ENCODE assay signal across 11 cellular contexts in the genomic region with DNA sequence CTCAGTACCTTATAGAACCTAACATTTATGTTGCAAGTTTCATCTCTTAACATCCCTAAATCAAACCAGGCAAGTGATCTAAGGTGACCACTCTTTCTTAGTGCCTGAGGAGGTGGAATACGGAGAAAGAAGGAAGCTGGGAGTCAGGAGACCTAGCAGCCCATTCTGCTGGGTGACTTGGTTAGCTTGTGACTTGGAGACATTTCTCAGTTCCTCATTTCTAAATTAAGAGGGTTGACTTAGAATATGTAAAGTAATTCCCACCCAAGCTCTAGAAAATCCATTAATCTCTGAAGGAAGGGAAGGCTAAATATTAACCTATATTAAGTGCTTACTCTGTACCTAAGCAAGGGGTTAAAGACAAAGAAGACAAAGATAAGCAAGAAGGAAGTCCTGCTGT.
DNase-seq lines count a peak whose midpoint lies in the region; ATAC-seq and TF ChIP-seq lines count a peak whose summit lies in the region.
"Had no signal": no experiment of that assay in that cellular context is flagged by ENCODE, and none has a peak within 500 bp of the region (broad histone marks: within the 10 kb centered on the region; RNA-seq: fewer than 3 reads in every experiment).

No MANE protein-coding gene starts in this region.

- peaks cover 4% of the 10 kb centered on the region for H3K27me3 Mint-ChIP-seq in memory B cell
- peaks cover 5% of the 10 kb centered on the region for H3K27me3 Mint-ChIP-seq in activated naive CD8-positive, alpha-beta T cell treated with anti-CD3 and anti-CD28 coated beads for 36 hours
- H3K27me3 Mint-ChIP-seq: central memory CD8-positive, alpha-beta T cell had no signal

- no peaks in the 10 kb centered on the region for H3K4me1 ChIP-seq in uterus
- no peaks in the 10 kb centered on the region for H3K4me1 ChIP-seq in gastroesophageal sphincter

- H3K9me3 ChIP-seq in uterus: no peaks in the 10 kb centered on the region
- no peaks in the 10 kb centered on the region for H3K9me3 ChIP-seq in gastroesophageal sphincter

- peak overlapping the region; percentile 83 for H3K27ac Mint-ChIP-seq in memory B cell
- H3K27ac Mint-ChIP-seq in activated naive CD8-positive, alpha-beta T cell treated with anti-CD3 and anti-CD28 coated beads for 36 hours: no peak overlapping the region

- H3K4me3 ChIP-seq in uterus (no peak overlapping the region), gastroesophageal sphincter (no peak overlapping the region)

- peaks cover 7% of the 10 kb centered on the region for H3K4me1 Mint-ChIP-seq in memory B cell
- peaks cover 2% of the 10 kb centered on the region for H3K4me1 Mint-ChIP-seq in activated naive CD8-positive, alpha-beta T cell treated with anti-CD3 and anti-CD28 coated beads for 36 hours

- DNase-seq in memory B cell (ENCODE audit: low spot score in 2 of 2): peak in 1 of 2 donors; percentile 11
- no peak for DNase-seq in activated naive CD8-positive, alpha-beta T cell treated with anti-CD3 and anti-CD28 coated beads for 36 hours
- no peak for DNase-seq in uterus
- DNase-seq: immature natural killer cell; stimulated activated naive CD8-positive, alpha-beta T cell treated with anti-CD3 and anti-CD28 coated beads, Interleukin-15, Interleukin-2, amounts not matched to agents 100 U/mL and 50 U/mL, for 24 hours had no signal

- ATAC-seq in GM18861 (IDR thresholded peaks at IDR 0.05; ENCODE audit: unreplicated experiment) (peak; percentile 86), GM21825 (IDR thresholded peaks at IDR 0.05; ENCODE audit: unreplicated experiment) (peak; percentile 70), HG03575 (IDR thresholded peaks at IDR 0.05; ENCODE audit: extremely low read depth, insufficient number of reproducible peaks, low FRiP score, unreplicated experiment) (peak; percentile 48), memory B cell (ENCODE audit: low read depth) (peak; percentile 84), GM18505 (IDR thresholded peaks at IDR 0.05; ENCODE audit: unreplicated experiment) (no peak), gastroesophageal sphincter (no peak)
- ATAC-seq: stimulated activated naive CD8-positive, alpha-beta T cell treated with anti-CD3 and anti-CD28 coated beads, Interleukin-15, Interleukin-2, amounts not matched to agents 100 U/mL and 50 U/mL, for 24 hours had no signal

- H3K27me3 ChIP-seq in uterus (no peaks in the 10 kb centered on the region), gastroesophageal sphincter (no peaks in the 10 kb centered on the region)

- intact Hi-C loops in uterus (cut with DNase I; ENCODE audit: low total_unique reads): no loop called here

- H3K36me3 ChIP-seq in uterus: no peaks in the 10 kb centered on the region
- no peaks in the 10 kb centered on the region for H3K36me3 ChIP-seq in gastroesophageal sphincter

- TF ChIP-seq CTCF in uterus (IDR thresholded peaks at IDR 0.05) (no peak), gastroesophageal sphincter (IDR thresholded peaks at IDR 0.05) (no peak)

- no peaks in the 10 kb centered on the region for H3K9me3 Mint-ChIP-seq in memory B cell
- no peaks in the 10 kb centered on the region for H3K9me3 Mint-ChIP-seq in activated naive CD8-positive, alpha-beta T cell treated with anti-CD3 and anti-CD28 coated beads for 36 hours
- H3K9me3 Mint-ChIP-seq: central memory CD8-positive, alpha-beta T cell; immature natural killer cell had no signal

- H3K27ac ChIP-seq in uterus (no peak overlapping the region), gastroesophageal sphincter (no peak overlapping the region)

- no peak overlapping the region for H3K4me3 Mint-ChIP-seq in memory B cell
- no peak overlapping the region for H3K4me3 Mint-ChIP-seq in activated naive CD8-positive, alpha-beta T cell treated with anti-CD3 and anti-CD28 coated beads for 36 hours
- H3K4me3 Mint-ChIP-seq: central memory CD8-positive, alpha-beta T cell had no signal

- TF ChIP-seq POLR2A in GM18505 (IDR thresholded peaks at IDR 0.05; ENCODE audit: borderline replicate concordance, extremely low read depth, insufficient read depth, insufficient read length) (no peak), uterus (IDR thresholded peaks at IDR 0.05) (no peak), gastroesophageal sphincter (IDR thresholded peaks at IDR 0.05) (no peak)

- WGBS in gastroesophageal sphincter (ENCODE audit: low coverage in 1 of 2), 2 donors: 67 to 78% methylated on average over 1 of the region's 1 CpG

- TF ChIP-seq EP300 in gastroesophageal sphincter (IDR thresholded peaks at IDR 0.05): no peak

- H3K36me3 Mint-ChIP-seq in memory B cell: no peaks in the 10 kb centered on the region
- no peaks in the 10 kb centered on the region for H3K36me3 Mint-ChIP-seq in activated naive CD8-positive, alpha-beta T cell treated with anti-CD3 and anti-CD28 coated beads for 36 hours

Comparison
In these comparisons a context has a peak if more than half of its experiments do, and no peak if none do; other contexts are left out.
1. ATAC-seq: peak in GM18861 (single experiment), GM21825 (single experiment), HG03575 (single experiment) and memory B cell (single experiment); none in GM18505 (single experiment) and gastroesophageal sphincter (single experiment).